1 cellular context compared by ENCODE assay signal in genomic region chr22:46776876-46777608, GRCh38.
TF ChIP-seq lines count a peak whose summit lies in the region.

No MANE protein-coding gene starts in this region.

TF ChIP-seq in H1, 55 proteins besides CTCF, POLR2A, EP300 and RAD21:
- no peak for TF ChIP-seq TAF7 (optimal IDR thresholded peaks at IDR 0.05; ENCODE audit: borderline replicate concordance, low read depth, low read length)
- no peak for TF ChIP-seq SIN3A (conservative IDR thresholded peaks at IDR 0.05 in 1 of 2, IDR thresholded peaks at IDR 0.05 in 1 of 2; ENCODE audit: low read depth in 1 of 2, low read length in 2 of 2)
- TF ChIP-seq CBX5 (IDR thresholded peaks at IDR 0.05; ENCODE audit: low read depth, low read length) = no peak
- TF ChIP-seq E2F6 (IDR thresholded peaks at IDR 0.05) = no peak
- TF ChIP-seq CHD7 (IDR thresholded peaks at IDR 0.05; ENCODE audit: insufficient replicate concordance, low read length) = no peak
- no peak for TF ChIP-seq NRF1 (IDR thresholded peaks at IDR 0.05; ENCODE audit: low read depth, low read length)
- TF ChIP-seq SIX5 (IDR thresholded peaks at IDR 0.05; ENCODE audit: low read depth, low read length) = no peak
